21 cellular contexts compared by ENCODE assay signal in genomic region chr17:63095459-63095858, GRCh38.
A peak's percentile ranks its signal among the peaks of the same experiment; 100 is the strongest.
DNase-seq lines count a peak whose midpoint lies in the region; FAIRE-seq and TF ChIP-seq lines count a peak whose summit lies in the region.
"Had no signal": no experiment of that assay in that cellular context is flagged by ENCODE, and none has a peak within 500 bp of the region (broad histone marks: within the 10 kb centered on the region; RNA-seq: fewer than 3 reads in every experiment).

No MANE protein-coding gene starts in this region.

- POLR2A ChIA-PET in AG04450 (lab: Yijun Ruan, JAX) = no interaction called here

- no peak overlapping the region for H3K14ac ChIP-seq in mesenchymal stem cell (ENCODE audit: low read length in 2 of 2)

- H3K4me3 ChIP-seq in AG04450 (ENCODE audit: low read depth, low read length) (no peak overlapping the region), epithelial cell of esophagus (ENCODE audit: low read length) (no peak overlapping the region), mesenchymal stem cell (ENCODE audit: insufficient read depth in 1 of 2, low read depth in 1 of 2, low read length in 2 of 2) (no peak overlapping the region)
- H3K4me3 ChIP-seq: GM12878, MG63 had no signal

- no peak overlapping the region for H3K27ac Mint-ChIP-seq in activated T-cell treated with anti-CD3 and anti-CD28 coated beads, Interleukin-2, amount 50 U/mL, for 24 hours
- H3K27ac Mint-ChIP-seq: CD4-positive, CD25-positive, alpha-beta regulatory T cell had no signal

- H3K79me1 ChIP-seq in mesenchymal stem cell (replicated peaks; ENCODE audit: low read length, poor library complexity, severe bottlenecking) = peaks cover 13% of the 10 kb centered on the region

- H3K4me1 ChIP-seq in mesenchymal stem cell (ENCODE audit: control insufficient read depth, insufficient read depth, low read depth, low read length) = no peaks in the 10 kb centered on the region
- H3K4me1 ChIP-seq: Caco-2 had no signal

- FAIRE-seq in urothelium cell line (lab: Jason Lieb, UNC) = no peak
- FAIRE-seq: GM12878, GM19239, H1 had no signal

- TF ChIP-seq CTCF in AG04450 (IDR thresholded peaks at IDR 0.05; ENCODE audit: low read depth, low read length) (no peak), epithelial cell of esophagus (IDR thresholded peaks at IDR 0.05; ENCODE audit: insufficient read depth, low read depth, low read length, missing control alignments) (no peak)

- H3K27me3 Mint-ChIP-seq in activated T-cell treated with anti-CD3 and anti-CD28 coated beads, Interleukin-2, amount 50 U/mL, for 24 hours = no peaks in the 10 kb centered on the region
- H3K27me3 Mint-ChIP-seq: CD4-positive, CD25-positive, alpha-beta regulatory T cell had no signal

- H3K18ac ChIP-seq in mesenchymal stem cell (ENCODE audit: low read depth in 1 of 2, low read length in 2 of 2) = peak overlapping the region in 1 of 2 experiments; percentile 52

- H2BK12ac ChIP-seq in mesenchymal stem cell (ENCODE audit: low read length in 2 of 2) = no peak overlapping the region

- peaks cover 0 to 5% of the 10 kb centered on the region in 2 experiments for H3K36me3 ChIP-seq in mesenchymal stem cell (ENCODE audit: control insufficient read depth in 1 of 2, insufficient read depth in 2 of 2, low read depth in 1 of 2, low read length in 2 of 2)
- H3K36me3 ChIP-seq: BE2C, MG63 had no signal

- no peak overlapping the region for H3K23ac ChIP-seq in mesenchymal stem cell (ENCODE audit: low read length in 2 of 2)

- H2BK120ac ChIP-seq in mesenchymal stem cell (ENCODE audit: low read depth, low read length) = no peak overlapping the region

- DNase-seq in AG04450 (ENCODE audit: low read depth, low spot score) = no peak
- DNase-seq in HPDE6-E6E7 (ENCODE audit: extremely low spot score) = peak; percentile 23
- DNase-seq in epithelial cell of esophagus (ENCODE audit: low read depth) = peak; percentile 87
- peak; percentile 27 for DNase-seq in mesenchymal stem cell
- no peak for DNase-seq in COR-L47 (lab: John Stamatoyannopoulos, UW)
- DNase-seq in activated T-cell treated with anti-CD3 and anti-CD28 coated beads, Interleukin-2, amount 50 U/mL, for 24 hours = no peak
- no peak for DNase-seq in RPMI8226
- DNase-seq in urothelium cell line (ENCODE audit: low spot score) = no peak
- DNase-seq: BE2C; Caco-2; CD4-positive, CD25-positive, alpha-beta regulatory T cell; MG63; NCI-H1048; NCI-H1436 treated with DMSO at 0.1 percent for 48 hours; NCI-H2029; NCI-H345; NCI-H524 treated with DMSO at 0.1 percent for 48 hours; PC-3 had no signal

- H2AK5ac ChIP-seq in mesenchymal stem cell (ENCODE audit: low read length, severe bottlenecking) = no peak overlapping the region

- H2BK5ac ChIP-seq in mesenchymal stem cell (ENCODE audit: low read depth, low read length, poor library complexity, severe bottlenecking) = no peak overlapping the region

- H3K27me3 ChIP-seq in AG04450 (ENCODE audit: control insufficient read depth, insufficient read depth, low read length) (no peaks in the 10 kb centered on the region), mesenchymal stem cell (ENCODE audit: control insufficient read depth in 1 of 2, insufficient read depth in 1 of 2, low read length in 2 of 2) (no peaks in the 10 kb centered on the region)
- H3K27me3 ChIP-seq: BE2C, MG63 had no signal

- peak overlapping the region; percentile 3 for H3K27ac ChIP-seq in AG04450 (ENCODE audit: low read depth, low read length)
- H3K27ac ChIP-seq in mesenchymal stem cell (ENCODE audit: low read length, poor library complexity, severe bottlenecking) = no peak overlapping the region

- H2BK15ac ChIP-seq in mesenchymal stem cell (ENCODE audit: low read depth, poor library complexity, severe bottlenecking) = no peak overlapping the region

- peaks cover 3% of the 10 kb centered on the region for H3K9me3 Mint-ChIP-seq in activated T-cell treated with anti-CD3 and anti-CD28 coated beads, Interleukin-2, amount 50 U/mL, for 24 hours

- peak overlapping the region in 1 of 2 experiments; percentile 2 for H3K4ac ChIP-seq in mesenchymal stem cell (ENCODE audit: low read depth in 1 of 2, low read length in 2 of 2)

- CTCF ChIA-PET in AG04450 (lab: Charles Lee) = interaction anchor here (1.0 kb wide), 1 partner anchor 1259 kb away, joined by 3 read pairs; no protein-coding TSS in a partner anchor

- no peak overlapping the region for H2AFZ ChIP-seq in mesenchymal stem cell (ENCODE audit: low read depth, low read length)

- peaks cover 4% of the 10 kb centered on the region for H3K36me3 Mint-ChIP-seq in activated T-cell treated with anti-CD3 and anti-CD28 coated beads, Interleukin-2, amount 50 U/mL, for 24 hours (ENCODE audit: low read depth)

- H3K9me3 ChIP-seq in AG04450 (ENCODE audit: control insufficient read depth, insufficient read depth, low read length) (no peaks in the 10 kb centered on the region), mesenchymal stem cell (ENCODE audit: control insufficient read depth, low read length) (no peaks in the 10 kb centered on the region)
- H3K9me3 ChIP-seq: BE2C, Caco-2 had no signal

- no peak overlapping the region for H3K9ac ChIP-seq in mesenchymal stem cell (ENCODE audit: low read length)

- WGBS in mesenchymal stem cell = no CpG with 5 or more reads among the region's 1 CpG

- H3K4me1 Mint-ChIP-seq in activated T-cell treated with anti-CD3 and anti-CD28 coated beads, Interleukin-2, amount 50 U/mL, for 24 hours (ENCODE audit: low read depth) = no peaks in the 10 kb centered on the region

- H4K8ac ChIP-seq in mesenchymal stem cell (ENCODE audit: low read length) = no peak overlapping the region

- H3K4me2 ChIP-seq in mesenchymal stem cell (ENCODE audit: low read length, poor library complexity, severe bottlenecking) = no peak overlapping the region

- H4K91ac ChIP-seq in mesenchymal stem cell (ENCODE audit: low read length) = no peak overlapping the region

- H3K4me3 Mint-ChIP-seq in activated T-cell treated with anti-CD3 and anti-CD28 coated beads, Interleukin-2, amount 50 U/mL, for 24 hours = no peak overlapping the region
- H3K4me3 Mint-ChIP-seq: CD4-positive, CD25-positive, alpha-beta regulatory T cell had no signal

Comparison
In these comparisons a context has a peak if more than half of its experiments do, and no peak if none do; other contexts are left out.
1. DNase-seq: peak in HPDE6-E6E7 (single experiment), epithelial cell of esophagus (single experiment) and mesenchymal stem cell (single experiment); none in AG04450 (single experiment), COR-L47 (single experiment), activated T-cell treated with anti-CD3 and anti-CD28 coated beads, Interleukin-2, amount 50 U/mL, for 24 hours (single experiment), RPMI8226 (single experiment) and urothelium cell line (single experiment).